In the genomic region with DNA sequence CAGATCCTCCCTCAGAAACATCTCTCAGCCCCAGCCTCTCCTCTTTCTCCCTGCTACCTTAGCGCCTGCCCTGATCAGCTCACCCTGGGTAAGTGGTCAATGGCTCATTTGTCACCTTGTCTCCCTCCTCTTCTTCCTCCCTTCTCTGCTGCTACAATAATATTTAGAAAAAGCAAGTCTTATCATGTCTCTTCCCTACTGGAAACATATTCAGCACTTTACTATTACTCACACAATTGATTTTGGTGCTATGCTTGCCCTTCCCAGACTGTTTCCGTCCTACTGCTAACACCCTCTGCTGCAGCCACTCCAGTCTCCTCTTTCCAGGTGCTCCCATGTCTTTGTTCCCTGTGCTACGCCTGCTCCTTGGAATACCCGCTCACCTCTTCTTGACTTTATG, we compare ENCODE assay signal across 28 cellular contexts.
"Had no signal": no experiment of that assay in that cellular context is flagged by ENCODE, and none has a peak within 500 bp of the region (broad histone marks: within the 10 kb centered on the region; RNA-seq: fewer than 3 reads in every experiment).

No MANE protein-coding gene starts in this region.

- H3K4me1 ChIP-seq: adrenal gland, SJCRH30 had no signal

- H3K9me3 ChIP-seq: adrenal gland, Peyer's patch, SJCRH30, SK-N-SH had no signal

- H3K27ac Mint-ChIP-seq: activated CD8-positive, alpha-beta T cell treated with anti-CD3 and anti-CD28 coated beads for 36 hours; activated naive CD8-positive, alpha-beta T cell treated with anti-CD3 and anti-CD28 coated beads, Interleukin-2, amount 10 ng/mL, durations not matched to agents 7 days and 5 days; brain had no signal

- ATAC-seq: activated CD8-positive, alpha-beta T cell treated with anti-CD3 and anti-CD28 coated beads for 36 hours had no signal

- H3K9me2 ChIP-seq: SK-N-SH had no signal

- H3K36me3 Mint-ChIP-seq: activated naive CD8-positive, alpha-beta T cell treated with anti-CD3 and anti-CD28 coated beads, Interleukin-2, amount 10 ng/mL, durations not matched to agents 7 days and 5 days; brain had no signal

- H3K4me2 ChIP-seq: SK-N-SH had no signal

- H3K27me3 Mint-ChIP-seq: activated CD8-positive, alpha-beta T cell treated with anti-CD3 and anti-CD28 coated beads for 36 hours; activated naive CD8-positive, alpha-beta T cell treated with anti-CD3 and anti-CD28 coated beads, Interleukin-2, amount 10 ng/mL, durations not matched to agents 7 days and 5 days had no signal

- H3K27me3 ChIP-seq: adrenal gland, Peyer's patch, SJCRH30 had no signal

- H3K9me3 Mint-ChIP-seq: activated CD8-positive, alpha-beta T cell treated with anti-CD3 and anti-CD28 coated beads for 36 hours; activated naive CD8-positive, alpha-beta T cell treated with anti-CD3 and anti-CD28 coated beads, Interleukin-2, amount 10 ng/mL, durations not matched to agents 7 days and 5 days; brain had no signal

- H3K4me3 Mint-ChIP-seq: activated CD8-positive, alpha-beta T cell treated with anti-CD3 and anti-CD28 coated beads for 36 hours; activated naive CD8-positive, alpha-beta T cell treated with anti-CD3 and anti-CD28 coated beads, Interleukin-2, amount 10 ng/mL, durations not matched to agents 7 days and 5 days; brain had no signal

- H3K4me3 ChIP-seq: adrenal gland, Peyer's patch, SJCRH30 had no signal

- H3K36me3 ChIP-seq: adrenal gland, Peyer's patch, SJCRH30, WERI-Rb-1 had no signal

- DNase-seq: activated CD4-positive, alpha-beta T cell treated with anti-CD3 and anti-CD28 coated beads for 4 hours; activated CD8-positive, alpha-beta memory T cell treated with anti-CD3 and anti-CD28 coated beads, Interleukin-2, amount 50 U/mL, for 4 hours; activated CD8-positive, alpha-beta T cell treated with anti-CD3 and anti-CD28 coated beads for 36 hours; activated naive CD4-positive, alpha-beta T cell treated with anti-CD3 and anti-CD28 coated beads, Interleukin-2, amount 50 U/mL, for 16 hours; activated naive CD8-positive, alpha-beta T cell treated with anti-CD3 and anti-CD28 coated beads, Interleukin-2, amount 10 ng/mL, durations not matched to agents 7 days and 5 days; activated T-cell treated with anti-CD3 and anti-CD28 coated beads, Interleukin-2, amount 50 U/mL, for 1 hour; adrenal gland; anterior cingulate cortex; cerebellar nuclear complex; KG1; NCI-H1048; NCI-H1417; NCI-H1694; NCI-H2029; NCI-H2107; NCI-H2171 treated with DMSO at 0.1 percent for 48 hours; NCI-H345; NCI-H510A; NCI-H526 treated with DMSO at 0.1 percent for 48 hours; NCI-H82; Peyer's patch; Right ventricle myocardium superior; SJCRH30; SK-N-SH; T-helper 1 cell; WERI-Rb-1 had no signal

- H3K27ac ChIP-seq: adrenal gland, Peyer's patch, RWPE1, SJCRH30, WERI-Rb-1 had no signal
